In the genomic region with DNA sequence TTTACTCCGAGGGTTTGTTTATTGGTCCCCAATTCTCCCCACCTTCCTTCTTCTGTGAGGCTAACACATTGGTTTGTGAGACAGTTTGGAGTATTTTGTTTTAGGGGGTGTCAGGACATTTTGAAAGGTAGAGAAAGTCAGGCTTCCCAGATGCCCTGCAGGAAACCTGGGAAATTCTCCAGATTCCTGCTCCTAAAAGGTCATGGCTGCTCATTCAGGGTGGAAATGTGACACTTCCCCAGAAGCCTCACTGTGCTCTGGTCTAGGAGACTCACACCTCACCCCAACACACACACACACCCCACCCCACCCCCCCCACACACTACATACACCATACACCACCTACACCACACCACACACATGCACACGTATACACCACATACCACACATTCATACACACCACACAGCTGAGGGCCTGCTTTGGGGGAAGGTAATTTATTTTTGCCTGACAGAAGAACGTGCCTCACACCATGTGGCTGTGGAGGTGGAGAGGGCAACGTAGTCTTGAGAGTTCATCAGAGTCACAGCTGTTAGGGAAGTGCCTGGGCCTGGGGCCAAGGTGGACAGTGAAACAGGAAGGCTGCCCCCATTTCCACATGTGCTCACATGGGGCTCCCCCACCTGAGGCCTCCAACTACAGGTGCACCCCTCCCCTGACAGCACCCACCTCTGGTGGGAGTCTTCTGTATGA, we compare ENCODE assay signal across 1 cellular context.
TF ChIP-seq lines count a peak whose summit lies in the region.

No MANE protein-coding gene starts in this region.

TF ChIP-seq in H1, 55 proteins besides CTCF, POLR2A, EP300 and RAD21:
- TF ChIP-seq, protein P1, sequence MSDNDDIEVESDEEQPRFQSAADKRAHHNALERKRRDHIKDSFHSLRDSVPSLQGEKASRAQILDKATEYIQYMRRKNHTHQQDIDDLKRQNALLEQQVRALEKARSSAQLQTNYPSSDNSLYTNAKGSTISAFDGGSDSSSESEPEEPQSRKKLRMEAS (IDR thresholded peaks at IDR 0.05) = peak; percentile 17; the same call in 1 of the 2 replicates
- TF ChIP-seq CHD1 (IDR thresholded peaks at IDR 0.05; ENCODE audit: low read depth, low read length) (no peak), TAF7 (optimal IDR thresholded peaks at IDR 0.05; ENCODE audit: borderline replicate concordance, low read depth, low read length) (no peak), SRF (IDR thresholded peaks at IDR 0.05; ENCODE audit: low read depth, low read length) (no peak), TEAD4 (IDR thresholded peaks at IDR 0.05; ENCODE audit: low read depth, low read length) (peak; percentile 74), RXRA (IDR thresholded peaks at IDR 0.05; ENCODE audit: insufficient read depth, low read depth, low read length) (no peak)
